Comparison of ENCODE assay signal across 1 cellular context in genomic region chr3:167735233-167736107, GRCh38.
TF ChIP-seq lines count a peak whose summit lies in the region.

SERPINI1 (plus strand) TSS chr3:167735721; CDS start chr3:167789129, 53,408 bp downstream.

TF ChIP-seq in K562, 482 proteins besides CTCF, POLR2A, EP300 and RAD21 (continued from another document):
- TF ChIP-seq KLF13 (tag; IDR thresholded peaks at IDR 0.05; ENCODE audit: borderline replicate concordance, low read depth), result no peak
TF ChIP-seq in K562: peak in this region for 53.
